12 cellular contexts compared by ENCODE assay signal in genomic region chr17:59377410-59377809, GRCh38. TPM values are rescaled to one million over a fixed set of nuclear protein-coding genes. Genes with fewer than 3 reads are reported as not detected.
DNase-seq lines count a peak whose midpoint lies in the region; ATAC-seq and TF ChIP-seq lines count a peak whose summit lies in the region.
"Had no signal": no experiment of that assay in that cellular context is flagged by ENCODE, and none has a peak within 500 bp of the region (broad histone marks: within the 10 kb centered on the region; RNA-seq: fewer than 3 reads in every experiment).

No MANE protein-coding gene starts in this region.

- H3K4me3 Mint-ChIP-seq in activated naive CD4-positive, alpha-beta T cell treated with anti-CD3 and anti-CD28 coated beads, Interleukin-2, amount 50 U/mL, for 24 hours = no peak overlapping the region
- no peak overlapping the region for H3K4me3 Mint-ChIP-seq in activated T-helper 17 cell treated with anti-CD3 and anti-CD28 coated beads, Interleukin-2, amount 50 U/mL, for 72 hours
- no peak overlapping the region for H3K4me3 Mint-ChIP-seq in activated T-helper 1 cell treated with anti-CD3 and anti-CD28 coated beads, Interleukin-12 subunit alpha, Interleukin-12 subunit beta, Interleukin-2, Interleukin-4 antibody, amounts not matched to agents 30 ng/mL and 10 ng/mL and 1 ng/mL, durations not matched to agents 14 hours and 24 hours and 36 hours
- no peak overlapping the region for H3K4me3 Mint-ChIP-seq in endothelial cell (ENCODE audit: unreplicated experiment)
- H3K4me3 Mint-ChIP-seq: memory B cell had no signal

- H3K9me3 ChIP-seq in tibial artery = no peaks in the 10 kb centered on the region

- H3K36me3 ChIP-seq in tibial artery = no peaks in the 10 kb centered on the region

- H3K36me3 Mint-ChIP-seq in activated naive CD4-positive, alpha-beta T cell treated with anti-CD3 and anti-CD28 coated beads, Interleukin-2, amount 50 U/mL, for 24 hours = peaks cover 2% of the 10 kb centered on the region
- no peaks in the 10 kb centered on the region for H3K36me3 Mint-ChIP-seq in activated T-helper 17 cell treated with anti-CD3 and anti-CD28 coated beads, Interleukin-2, amount 50 U/mL, for 72 hours (ENCODE audit: low read depth)
- H3K36me3 Mint-ChIP-seq in activated T-helper 1 cell treated with anti-CD3 and anti-CD28 coated beads, Interleukin-12 subunit alpha, Interleukin-12 subunit beta, Interleukin-2, Interleukin-4 antibody, amounts not matched to agents 30 ng/mL and 10 ng/mL and 1 ng/mL, durations not matched to agents 14 hours and 24 hours and 36 hours (ENCODE audit: low read depth) = peaks cover 5% of the 10 kb centered on the region
- peaks cover 4% of the 10 kb centered on the region for H3K36me3 Mint-ChIP-seq in endothelial cell (ENCODE audit: low read depth, unreplicated experiment)

- ATAC-seq in activated T-helper 17 cell treated with anti-CD3 and anti-CD28 coated beads, Interleukin-2, amount 50 U/mL, for 72 hours (replicated peaks) = no peak

- peaks cover 0 to 100% (median 92%) of the 10 kb centered on the region in 4 donors for H3K4me1 ChIP-seq in tibial artery

- no peaks in the 10 kb centered on the region for H3K27me3 Mint-ChIP-seq in activated naive CD4-positive, alpha-beta T cell treated with anti-CD3 and anti-CD28 coated beads, Interleukin-2, amount 50 U/mL, for 24 hours
- H3K27me3 Mint-ChIP-seq in activated T-helper 17 cell treated with anti-CD3 and anti-CD28 coated beads, Interleukin-2, amount 50 U/mL, for 72 hours = no peaks in the 10 kb centered on the region
- H3K27me3 Mint-ChIP-seq in activated T-helper 1 cell treated with anti-CD3 and anti-CD28 coated beads, Interleukin-12 subunit alpha, Interleukin-12 subunit beta, Interleukin-2, Interleukin-4 antibody, amounts not matched to agents 30 ng/mL and 10 ng/mL and 1 ng/mL, durations not matched to agents 14 hours and 24 hours and 36 hours (ENCODE audit: insufficient read depth) = no peaks in the 10 kb centered on the region
- H3K27me3 Mint-ChIP-seq in endothelial cell (ENCODE audit: unreplicated experiment) = peaks cover 5% of the 10 kb centered on the region
- H3K27me3 Mint-ChIP-seq: memory B cell had no signal

- H3K4me1 Mint-ChIP-seq in activated naive CD4-positive, alpha-beta T cell treated with anti-CD3 and anti-CD28 coated beads, Interleukin-2, amount 50 U/mL, for 24 hours = peaks cover 67% of the 10 kb centered on the region
- H3K4me1 Mint-ChIP-seq in activated T-helper 17 cell treated with anti-CD3 and anti-CD28 coated beads, Interleukin-2, amount 50 U/mL, for 72 hours = peaks cover 54% of the 10 kb centered on the region
- peaks cover 57% of the 10 kb centered on the region for H3K4me1 Mint-ChIP-seq in activated T-helper 1 cell treated with anti-CD3 and anti-CD28 coated beads, Interleukin-12 subunit alpha, Interleukin-12 subunit beta, Interleukin-2, Interleukin-4 antibody, amounts not matched to agents 30 ng/mL and 10 ng/mL and 1 ng/mL, durations not matched to agents 14 hours and 24 hours and 36 hours (ENCODE audit: low read depth)
- peaks cover 25% of the 10 kb centered on the region for H3K4me1 Mint-ChIP-seq in endothelial cell (ENCODE audit: unreplicated experiment)

- H3K27ac ChIP-seq in layer of hippocampus (ENCODE audit: low read depth, low read length) (peak overlapping the region; percentile 99), tibial artery (peak overlapping the region; percentile 89)

- intact Hi-C loops in tibial artery (cut with DNase I; ENCODE audit: low total_unique reads) = no loop called here
- intact Hi-C loops in activated T-helper 1 cell treated with anti-CD3 and anti-CD28 coated beads, Interleukin-12 subunit alpha, Interleukin-12 subunit beta, Interleukin-2, Interleukin-4 antibody, amounts not matched to agents 30 ng/mL and 10 ng/mL and 1 ng/mL, durations not matched to agents 14 hours and 24 hours and 36 hours (cut with micrococcal nuclease) = no loop called here

- no peak for DNase-seq in activated naive CD4-positive, alpha-beta T cell treated with anti-CD3 and anti-CD28 coated beads, Interleukin-2, amount 50 U/mL, for 16 hours
- peak in 1 of 2 donors; percentile 81 for DNase-seq in tibial artery
- DNase-seq in activated T-helper 1 cell treated with anti-CD3 and anti-CD28 coated beads, Interleukin-12 subunit alpha, Interleukin-12 subunit beta, Interleukin-2, Interleukin-4 antibody, amounts not matched to agents 30 ng/mL and 10 ng/mL and 1 ng/mL, durations not matched to agents 14 hours and 24 hours and 36 hours (ENCODE audit: low spot score) = no peak
- no peak for DNase-seq in endothelial cell (ENCODE audit: low spot score)
- no peak for DNase-seq in COLO829 (ENCODE audit: low spot score)
- DNase-seq: erythroblast; NCI-H1436; stimulated activated CD4-positive, alpha-beta T cell treated with anti-CD3 and anti-CD28 coated beads, Interleukin-4, amount 100 ng/mL, for 24 hours had no signal

- H3K9me3 Mint-ChIP-seq in activated naive CD4-positive, alpha-beta T cell treated with anti-CD3 and anti-CD28 coated beads, Interleukin-2, amount 50 U/mL, for 24 hours = no peaks in the 10 kb centered on the region
- no peaks in the 10 kb centered on the region for H3K9me3 Mint-ChIP-seq in activated T-helper 17 cell treated with anti-CD3 and anti-CD28 coated beads, Interleukin-2, amount 50 U/mL, for 72 hours
- H3K9me3 Mint-ChIP-seq in activated T-helper 1 cell treated with anti-CD3 and anti-CD28 coated beads, Interleukin-12 subunit alpha, Interleukin-12 subunit beta, Interleukin-2, Interleukin-4 antibody, amounts not matched to agents 30 ng/mL and 10 ng/mL and 1 ng/mL, durations not matched to agents 14 hours and 24 hours and 36 hours = no peaks in the 10 kb centered on the region
- H3K9me3 Mint-ChIP-seq in endothelial cell (ENCODE audit: unreplicated experiment) = no peaks in the 10 kb centered on the region
- H3K9me3 Mint-ChIP-seq: memory B cell had no signal

- no peak overlapping the region for H3K4me3 ChIP-seq in tibial artery

- H3K27ac Mint-ChIP-seq in activated naive CD4-positive, alpha-beta T cell treated with anti-CD3 and anti-CD28 coated beads, Interleukin-2, amount 50 U/mL, for 24 hours = peak overlapping the region; percentile 14
- H3K27ac Mint-ChIP-seq in activated T-helper 17 cell treated with anti-CD3 and anti-CD28 coated beads, Interleukin-2, amount 50 U/mL, for 72 hours = peak overlapping the region; percentile 43
- H3K27ac Mint-ChIP-seq in activated T-helper 1 cell treated with anti-CD3 and anti-CD28 coated beads, Interleukin-12 subunit alpha, Interleukin-12 subunit beta, Interleukin-2, Interleukin-4 antibody, amounts not matched to agents 30 ng/mL and 10 ng/mL and 1 ng/mL, durations not matched to agents 14 hours and 24 hours and 36 hours = no peak overlapping the region
- no peak overlapping the region for H3K27ac Mint-ChIP-seq in endothelial cell (ENCODE audit: unreplicated experiment)
- H3K27ac Mint-ChIP-seq: memory B cell had no signal

- H3K27me3 ChIP-seq in layer of hippocampus (ENCODE audit: control insufficient read depth, insufficient read depth, low read length) = no peaks in the 10 kb centered on the region
- H3K27me3 ChIP-seq in tibial artery = no peaks in the 10 kb centered on the region

- no peak for TF ChIP-seq CTCF in tibial artery (IDR thresholded peaks at IDR 0.05)
- no peak for TF ChIP-seq CTCF in endothelial cell (IDR thresholded peaks at IDR 0.05; ENCODE audit: unreplicated experiment)

RNA-seq across cellular contexts. Expression of gene YPEL2, which starts 46.0 kb away (rescaled TPM):
- total RNA-seq in activated T-helper 17 cell treated with anti-CD3 and anti-CD28 coated beads, Interleukin-2, amount 50 U/mL, for 72 hours = 10 to 100 TPM; 11.6 to 20.0 TPM
- 7.4 and 7.9 TPM in 2 replicates for total RNA-seq in activated T-helper 1 cell treated with anti-CD3 and anti-CD28 coated beads, Interleukin-12 subunit alpha, Interleukin-12 subunit beta, Interleukin-2, Interleukin-4 antibody, amounts not matched to agents 30 ng/mL and 10 ng/mL and 1 ng/mL, durations not matched to agents 14 hours and 24 hours and 36 hours
- 16.7 TPM for total RNA-seq in endothelial cell (ENCODE audit: unreplicated experiment)

Comparison
In these comparisons a context has a peak if more than half of its experiments do, and no peak if none do; other contexts are left out.
1. H3K27ac Mint-ChIP-seq: peak in activated naive CD4-positive, alpha-beta T cell treated with anti-CD3 and anti-CD28 coated beads, Interleukin-2, amount 50 U/mL, for 24 hours (single experiment) and activated T-helper 17 cell treated with anti-CD3 and anti-CD28 coated beads, Interleukin-2, amount 50 U/mL, for 72 hours (single experiment); none in activated T-helper 1 cell treated with anti-CD3 and anti-CD28 coated beads, Interleukin-12 subunit alpha, Interleukin-12 subunit beta, Interleukin-2, Interleukin-4 antibody, amounts not matched to agents 30 ng/mL and 10 ng/mL and 1 ng/mL, durations not matched to agents 14 hours and 24 hours and 36 hours (single experiment) and endothelial cell (single experiment).